16 cellular contexts compared by ENCODE assay signal in genomic region chr20:21559305-21559704, GRCh38. TPM values are rescaled to one million over a fixed set of nuclear protein-coding genes. Genes with fewer than 3 reads are reported as not detected.
DNase-seq lines count a peak whose midpoint lies in the region; ATAC-seq lines count a peak whose summit lies in the region.
"Had no signal": no experiment of that assay in that cellular context is flagged by ENCODE, and none has a peak within 500 bp of the region (broad histone marks: within the 10 kb centered on the region; RNA-seq: fewer than 3 reads in every experiment).

No MANE protein-coding gene starts in this region.

- no peak overlapping the region for H3K27ac ChIP-seq in naive thymus-derived CD4-positive, alpha-beta T cell (ENCODE audit: low read depth, low read length)

- peaks cover 0 to 20% (median 4%) of the 10 kb centered on the region in 5 donors for H3K27me3 Mint-ChIP-seq in naive thymus-derived CD4-positive, alpha-beta T cell

- H3K4me3 ChIP-seq in naive thymus-derived CD4-positive, alpha-beta T cell (ENCODE audit: low read length): no peak overlapping the region

- H3K4me1 ChIP-seq in naive thymus-derived CD4-positive, alpha-beta T cell (ENCODE audit: control insufficient read depth in 2 of 2, insufficient read depth in 2 of 2, low read length in 2 of 2): peaks cover 12 to 22% of the 10 kb centered on the region in 2 donors

- POLR2A ChIA-PET in naive thymus-derived CD4-positive, alpha-beta T cell (lab: Charles Lee): interaction anchor here (1.0 to 1.5 kb wide), 2 partner anchors 8 to 12 kb away, joined by 3 to 5 read pairs; no protein-coding TSS in a partner anchor

- H3K4me3 Mint-ChIP-seq in naive thymus-derived CD4-positive, alpha-beta T cell: peak overlapping the region in 6 of 10 donors; percentile 3 to 87 (median 47)
- H3K4me3 Mint-ChIP-seq: natural killer cell; stimulated activated naive B cell treated with anti-CD40 and anti-IgM and Interleukin-4, amounts not matched to agents 10 μg/mL and 1 μg/mL and 100 μg/mL, for 72 hours had no signal

- DNase-seq in activated naive CD4-positive, alpha-beta T cell treated with Interleukin-2 at 50 U/mL for 16 hours: peak; percentile 34
- DNase-seq in activated naive CD4-positive, alpha-beta T cell treated with anti-CD3 and anti-CD28 coated beads, Interleukin-2, amount 50 U/mL, for 16 hours: no peak
- DNase-seq in naive thymus-derived CD4-positive, alpha-beta T cell: peak in 1 of 9 donors; percentile 31
- DNase-seq in NCI-H774 (lab: John Stamatoyannopoulos, UW): no peak
- no peak for DNase-seq in dermis blood vessel endothelial cell
- DNase-seq: activated CD8-positive, alpha-beta memory T cell treated with anti-CD3 and anti-CD28 coated beads for 24 hours; islet precursor cell; natural killer cell; SIG-M5; small intestine; stimulated activated naive B cell treated with anti-CD40 and anti-IgM and Interleukin-4, amounts not matched to agents 10 μg/mL and 1 μg/mL and 100 μg/mL, for 72 hours had no signal

- H3K36me3 ChIP-seq in naive thymus-derived CD4-positive, alpha-beta T cell (ENCODE audit: control insufficient read depth in 2 of 3, insufficient read depth in 3 of 3, low read length in 3 of 3): no peaks in the 10 kb centered on the region

- H3K4me1 Mint-ChIP-seq in naive thymus-derived CD4-positive, alpha-beta T cell: peaks cover 10 to 34% (median 30%) of the 10 kb centered on the region in 7 donors
- H3K4me1 Mint-ChIP-seq: IgD-negative memory B cell; natural killer cell; stimulated activated naive B cell treated with anti-CD40 and anti-IgM and Interleukin-4, amounts not matched to agents 10 μg/mL and 1 μg/mL and 100 μg/mL, for 72 hours had no signal

- peaks cover 0 to 12% (median 2%) of the 10 kb centered on the region in 5 donors for H3K36me3 Mint-ChIP-seq in naive thymus-derived CD4-positive, alpha-beta T cell
- H3K36me3 Mint-ChIP-seq: IgD-negative memory B cell; natural killer cell; stimulated activated naive B cell treated with anti-CD40 and anti-IgM and Interleukin-4, amounts not matched to agents 10 μg/mL and 1 μg/mL and 100 μg/mL, for 72 hours had no signal

- ATAC-seq in GM21515 (IDR thresholded peaks at IDR 0.05; ENCODE audit: unreplicated experiment): peak; percentile 65
- ATAC-seq in HG03520 (IDR thresholded peaks at IDR 0.05; ENCODE audit: unreplicated experiment): peak; percentile 85
- no peak for ATAC-seq in naive thymus-derived CD4-positive, alpha-beta T cell
- ATAC-seq in GM18511 (IDR thresholded peaks at IDR 0.05; ENCODE audit: unreplicated experiment): no peak
- ATAC-seq: natural killer cell; stimulated activated naive B cell treated with anti-CD40 and anti-IgM and Interleukin-4, amounts not matched to agents 10 μg/mL and 1 μg/mL and 100 μg/mL, for 72 hours had no signal

- no peaks in the 10 kb centered on the region for H3K9me3 ChIP-seq in naive thymus-derived CD4-positive, alpha-beta T cell (ENCODE audit: control insufficient read depth in 2 of 3, low read length in 3 of 3)

- intact Hi-C loops in naive thymus-derived CD4-positive, alpha-beta T cell (cut with micrococcal nuclease): no loop called here

- peak overlapping the region in 3 of 9 donors; percentile 48 to 89 (median 72) for H3K27ac Mint-ChIP-seq in naive thymus-derived CD4-positive, alpha-beta T cell
- H3K27ac Mint-ChIP-seq: IgD-negative memory B cell; natural killer cell; stimulated activated naive B cell treated with anti-CD40 and anti-IgM and Interleukin-4, amounts not matched to agents 10 μg/mL and 1 μg/mL and 100 μg/mL, for 72 hours had no signal

- H3K27me3 ChIP-seq in naive thymus-derived CD4-positive, alpha-beta T cell (ENCODE audit: control insufficient read depth in 2 of 2, insufficient read depth in 2 of 2, low read length in 2 of 2): no peaks in the 10 kb centered on the region

- CTCF ChIA-PET in naive thymus-derived CD4-positive, alpha-beta T cell (lab: Charles Lee): no interaction called here

- peaks cover 0 to 21% (median 4%) of the 10 kb centered on the region in 11 donors for H3K9me3 Mint-ChIP-seq in naive thymus-derived CD4-positive, alpha-beta T cell
- H3K9me3 Mint-ChIP-seq: natural killer cell had no signal

RNA-seq across cellular contexts. Expression of gene NKX2-2, which starts 45.4 kb away (rescaled TPM):
- total RNA-seq in naive thymus-derived CD4-positive, alpha-beta T cell: not detected
- not detected for polyA plus RNA-seq in naive thymus-derived CD4-positive, alpha-beta T cell
- not detected in 2 replicates for total RNA-seq in dermis blood vessel endothelial cell
- total RNA-seq: bronchial epithelial cell, natural killer cell had no signal
- polyA plus RNA-seq: IgD-negative memory B cell had no signal

Comparison
In these comparisons a context has a peak if more than half of its experiments do, and no peak if none do; other contexts are left out.
1. ATAC-seq: peak in GM21515 (single experiment) and HG03520 (single experiment); none in naive thymus-derived CD4-positive, alpha-beta T cell (single experiment) and GM18511 (single experiment).